ENCODE assay signal across 2 cellular contexts in genomic region chr2:201975434-201975833, GRCh38.
TF ChIP-seq lines count a peak whose summit lies in the region.

No MANE protein-coding gene starts in this region.

TF ChIP-seq in A549, 52 proteins besides CTCF, POLR2A, EP300 and RAD21:
- no peak for TF ChIP-seq MYC (IDR thresholded peaks at IDR 0.05; ENCODE audit: borderline replicate concordance, low read length)
- no peak for TF ChIP-seq MAZ (IDR thresholded peaks at IDR 0.05; ENCODE audit: borderline replicate concordance, low read depth, low read length)
- no peak for TF ChIP-seq ZNF302 (CRISPR knock-in tag; IDR thresholded peaks at IDR 0.05)
- no peak for TF ChIP-seq EHMT2 (IDR thresholded peaks at IDR 0.05; ENCODE audit: low read depth)
- no peak for TF ChIP-seq REST (IDR thresholded peaks at IDR 0.05)
- TF ChIP-seq, protein P1, sequence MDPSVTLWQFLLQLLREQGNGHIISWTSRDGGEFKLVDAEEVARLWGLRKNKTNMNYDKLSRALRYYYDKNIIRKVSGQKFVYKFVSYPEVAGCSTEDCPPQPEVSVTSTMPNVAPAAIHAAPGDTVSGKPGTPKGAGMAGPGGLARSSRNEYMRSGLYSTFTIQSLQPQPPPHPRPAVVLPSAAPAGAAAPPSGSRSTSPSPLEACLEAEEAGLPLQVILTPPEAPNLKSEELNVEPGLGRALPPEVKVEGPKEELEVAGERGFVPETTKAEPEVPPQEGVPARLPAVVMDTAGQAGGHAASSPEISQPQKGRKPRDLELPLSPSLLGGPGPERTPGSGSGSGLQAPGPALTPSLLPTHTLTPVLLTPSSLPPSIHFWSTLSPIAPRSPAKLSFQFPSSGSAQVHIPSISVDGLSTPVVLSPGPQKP (IDR thresholded peaks at IDR 0.05; ENCODE audit: low read depth, low read length) = no peak
- no peak for TF ChIP-seq SMC3 (IDR thresholded peaks at IDR 0.05)
- TF ChIP-seq ZSCAN20 (CRISPR knock-in tag; IDR thresholded peaks at IDR 0.05) = no peak
- TF ChIP-seq EHF (CRISPR knock-in tag; IDR thresholded peaks at IDR 0.05) = no peak
- TF ChIP-seq KDM1A (IDR thresholded peaks at IDR 0.05; ENCODE audit: low read depth) = no peak
- TF ChIP-seq PBX3 (IDR thresholded peaks at IDR 0.05) = no peak
- TF ChIP-seq ESRRA (IDR thresholded peaks at IDR 0.05; ENCODE audit: borderline replicate concordance, low read length) = no peak

TF ChIP-seq in H1, 55 proteins besides CTCF, POLR2A, EP300 and RAD21:
- TF ChIP-seq RBBP5 (IDR thresholded peaks at IDR 0.05; ENCODE audit: borderline replicate concordance, low read depth, low read length) (no peak), CEBPB (IDR thresholded peaks at IDR 0.05; ENCODE audit: low read depth, low read length) (no peak), ZNF274 (IDR thresholded peaks at IDR 0.05; ENCODE audit: borderline replicate concordance, extremely low read depth, low read length) (no peak), KDM1A (IDR thresholded peaks at IDR 0.05; ENCODE audit: borderline replicate concordance, low read length) (no peak), NANOG (IDR thresholded peaks at IDR 0.05; ENCODE audit: insufficient read depth, low read depth, low read length, poor library complexity, severe bottlenecking) (no peak), TCF12 (IDR thresholded peaks at IDR 0.05; ENCODE audit: low read depth, low read length) (no peak), PHF8 (conservative IDR thresholded peaks at IDR 0.05; ENCODE audit: low read depth, low read length) (no peak)
- TF ChIP-seq, protein P2, sequence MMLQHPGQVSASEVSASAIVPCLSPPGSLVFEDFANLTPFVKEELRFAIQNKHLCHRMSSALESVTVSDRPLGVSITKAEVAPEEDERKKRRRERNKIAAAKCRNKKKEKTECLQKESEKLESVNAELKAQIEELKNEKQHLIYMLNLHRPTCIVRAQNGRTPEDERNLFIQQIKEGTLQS (IDR thresholded peaks at IDR 0.05; ENCODE audit: insufficient read depth, low read depth, low read length) = no peak
TF ChIP-seq in H1: peak in this region for 0.
